Comparison of ENCODE assay signal across 1 cellular context in genomic region chr1:26701266-26701994, GRCh38.
TF ChIP-seq lines count a peak whose summit lies in the region.

No MANE protein-coding gene starts in this region.

TF ChIP-seq in IMR-90, 13 proteins besides CTCF, POLR2A, EP300 and RAD21 (continued from another document):
- no peak for TF ChIP-seq MXI1 (IDR thresholded peaks at IDR 0.05; ENCODE audit: borderline replicate concordance, low read depth, low read length)
- TF ChIP-seq MAFK (IDR thresholded peaks at IDR 0.05; ENCODE audit: low read depth, low read length), result 0 out of 2 replicates have a peak, but pooled peaks have one; percentile 3
- TF ChIP-seq ELK1 (IDR thresholded peaks at IDR 0.05; ENCODE audit: borderline replicate concordance, low read depth, low read length), result no peak
- no peak for TF ChIP-seq USF2 (IDR thresholded peaks at IDR 0.05; ENCODE audit: low read depth, low read length)
- no peak for TF ChIP-seq BHLHE40 (IDR thresholded peaks at IDR 0.05; ENCODE audit: low read depth, low read length)
- TF ChIP-seq SMC3 (IDR thresholded peaks at IDR 0.05; ENCODE audit: low read depth, low read length), result no peak
- TF ChIP-seq CHD1 (IDR thresholded peaks at IDR 0.05; ENCODE audit: low read depth, low read length), result 0 out of 2 replicates have a peak, but pooled peaks have one; percentile 48
- peak; percentile 77 for TF ChIP-seq RCOR1 (IDR thresholded peaks at IDR 0.05; ENCODE audit: insufficient replicate concordance, low read length)
TF ChIP-seq in IMR-90: peak in this region for 4.
